In the genomic region with DNA sequence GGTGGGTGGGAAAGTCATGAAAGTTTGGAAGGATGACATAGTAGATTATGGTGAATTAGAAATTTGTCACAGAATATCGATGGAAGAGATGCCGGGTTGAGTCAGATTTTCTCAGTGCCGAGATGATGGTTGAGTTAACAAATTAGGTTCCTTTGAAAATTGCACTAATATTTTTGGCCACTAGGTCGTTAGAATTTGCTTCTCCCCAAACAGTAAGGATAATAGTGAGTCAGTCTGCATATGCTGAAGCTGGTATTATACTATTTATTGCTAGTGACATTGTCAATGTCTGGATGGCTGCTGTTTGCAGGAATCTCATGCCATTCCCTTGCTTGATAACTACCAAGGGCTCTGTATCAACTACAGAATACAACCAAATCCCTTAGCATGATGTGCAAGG, we compare ENCODE assay signal across 9 cellular contexts. TPM values are rescaled to one million over a fixed set of nuclear protein-coding genes. Genes with fewer than 3 reads are reported as not detected.
DNase-seq lines count a peak whose midpoint lies in the region; ATAC-seq and TF ChIP-seq lines count a peak whose summit lies in the region.
"Had no signal": no experiment of that assay in that cellular context is flagged by ENCODE, and none has a peak within 500 bp of the region (broad histone marks: within the 10 kb centered on the region; RNA-seq: fewer than 3 reads in every experiment).

No MANE protein-coding gene starts in this region.

- no peaks in the 10 kb centered on the region for H4K20me1 ChIP-seq in OCI-LY1 (ENCODE audit: insufficient read depth, low read length)

- peak; percentile 47; the same call in 1 of the 2 replicates for TF ChIP-seq CTCF in A673 (conservative IDR thresholded peaks at IDR 0.05; ENCODE audit: low read depth, low read length)
- peak; percentile 30; the same call in 1 of the 2 replicates for TF ChIP-seq CTCF in GM12874 (IDR thresholded peaks at IDR 0.05; ENCODE audit: insufficient read depth, low read depth, low read length)
- peak; percentile 40; the same call in 1 of the 2 replicates for TF ChIP-seq CTCF in OCI-LY1 (IDR thresholded peaks at IDR 0.05; ENCODE audit: low read length)
- peak; percentile 38 for TF ChIP-seq CTCF in fibroblast of pulmonary artery (IDR thresholded peaks at IDR 0.05; ENCODE audit: low read length, missing control alignments)
- no peak for TF ChIP-seq CTCF in GM10248 (IDR thresholded peaks at IDR 0.05; ENCODE audit: control extremely low read depth, extremely low read depth, low read depth, missing control alignments)

- H3K9me3 ChIP-seq in A673 (ENCODE audit: low read depth, low read length, poor library complexity, severe bottlenecking): no peaks in the 10 kb centered on the region
- H3K9me3 ChIP-seq in OCI-LY1 (ENCODE audit: low read length): no peaks in the 10 kb centered on the region

- BruUV-seq in A673 (replicated peaks; lab: Mats Ljungman, UMichigan): no TSS peak

- no peaks in the 10 kb centered on the region for H3K9me2 ChIP-seq in OCI-LY1 (ENCODE audit: low read depth, low read length)

- no peak overlapping the region for H2AFZ ChIP-seq in OCI-LY1 (ENCODE audit: low read length)

- H3K4me3 ChIP-seq in A673 (ENCODE audit: low read depth, low read length, poor library complexity, severe bottlenecking) (no peak overlapping the region), OCI-LY1 (ENCODE audit: low read depth, low read length, poor library complexity, severe bottlenecking) (no peak overlapping the region), fibroblast of pulmonary artery (replicated peaks; ENCODE audit: low read depth, low read length) (no peak overlapping the region)

- H3F3A ChIP-seq in OCI-LY1 (ENCODE audit: insufficient read depth, low read length): no peaks in the 10 kb centered on the region

- DNase-seq in A673 (ENCODE audit: low spot score) (peak; percentile 50), fibroblast of pulmonary artery (ENCODE audit: low read depth) (peak; percentile 20), NCI-H774 (lab: John Stamatoyannopoulos, UW) (no peak), GM10248 (ENCODE audit: extremely low spot score) (no peak)
- DNase-seq: activated T-cell treated with anti-CD3 and anti-CD28 coated beads, Interleukin-2, amount 50 U/mL, for 48 hours had no signal

- H3K4me1 ChIP-seq in A673 (ENCODE audit: insufficient read depth, low read length, poor library complexity, severe bottlenecking) (no peaks in the 10 kb centered on the region), OCI-LY1 (ENCODE audit: insufficient read depth, low read length, severe bottlenecking) (no peaks in the 10 kb centered on the region)

- CTCF ChIA-PET in A673 (lab: Charles Lee): no interaction called here
- CTCF ChIA-PET in GM10248 (lab: Yijun Ruan, JAX): no interaction called here

- POLR2A ChIA-PET in A673 (lab: Charles Lee; ENCODE audit: low non-redundant PET): no interaction called here
- POLR2A ChIA-PET in GM10248 (lab: Yijun Ruan, JAX): no interaction called here

- H3K36me3 ChIP-seq in A673 (ENCODE audit: insufficient read depth, low read length, poor library complexity, severe bottlenecking) (no peaks in the 10 kb centered on the region), OCI-LY1 (ENCODE audit: insufficient read depth, low read length) (no peaks in the 10 kb centered on the region)

- no peak overlapping the region for H3K9ac ChIP-seq in OCI-LY1 (ENCODE audit: low read length)

- H3K79me2 ChIP-seq in OCI-LY1 (ENCODE audit: insufficient read depth, low read length): no peaks in the 10 kb centered on the region

- H3K27ac ChIP-seq in A673 (ENCODE audit: low read depth, low read length, poor library complexity, severe bottlenecking): no peak overlapping the region
- H3K27ac ChIP-seq in OCI-LY1 (ENCODE audit: low read depth, low read length, poor library complexity, severe bottlenecking): no peak overlapping the region

- H3K27me3 ChIP-seq in A673 (replicated peaks; ENCODE audit: insufficient read depth, low read depth, low read length, poor library complexity): peaks cover 68% of the 10 kb centered on the region
- H3K27me3 ChIP-seq in OCI-LY1 (ENCODE audit: insufficient read depth, low read length): no peaks in the 10 kb centered on the region; the same call in 1 of the 2 replicates

- ATAC-seq in HG02840 (IDR thresholded peaks at IDR 0.05; ENCODE audit: low FRiP score, unreplicated experiment) (no peak), HG02571 (IDR thresholded peaks at IDR 0.05; ENCODE audit: unreplicated experiment) (no peak)

- no peak overlapping the region for H3K4me2 ChIP-seq in OCI-LY1 (ENCODE audit: low read length)

- intact Hi-C loops in A673 (cut with micrococcal nuclease; ENCODE audit: unreplicated experiment): loop anchor here (10.0 kb wide), 1 partner anchor 217 kb away; no protein-coding TSS in a partner anchor

RNA-seq across cellular contexts. Expression of gene MINDY3, which starts 37.7 kb away (rescaled TPM):
- total RNA-seq in A673 (2021): 14.6 and 15.1 TPM in 2 replicates

Comparison
In these comparisons a context has a peak if more than half of its experiments do, and no peak if none do; other contexts are left out.
1. DNase-seq: peak in A673 (single experiment) and fibroblast of pulmonary artery (single experiment); none in NCI-H774 (single experiment) and GM10248 (single experiment).